Comparison of ENCODE assay signal across 9 cellular contexts in the genomic region with DNA sequence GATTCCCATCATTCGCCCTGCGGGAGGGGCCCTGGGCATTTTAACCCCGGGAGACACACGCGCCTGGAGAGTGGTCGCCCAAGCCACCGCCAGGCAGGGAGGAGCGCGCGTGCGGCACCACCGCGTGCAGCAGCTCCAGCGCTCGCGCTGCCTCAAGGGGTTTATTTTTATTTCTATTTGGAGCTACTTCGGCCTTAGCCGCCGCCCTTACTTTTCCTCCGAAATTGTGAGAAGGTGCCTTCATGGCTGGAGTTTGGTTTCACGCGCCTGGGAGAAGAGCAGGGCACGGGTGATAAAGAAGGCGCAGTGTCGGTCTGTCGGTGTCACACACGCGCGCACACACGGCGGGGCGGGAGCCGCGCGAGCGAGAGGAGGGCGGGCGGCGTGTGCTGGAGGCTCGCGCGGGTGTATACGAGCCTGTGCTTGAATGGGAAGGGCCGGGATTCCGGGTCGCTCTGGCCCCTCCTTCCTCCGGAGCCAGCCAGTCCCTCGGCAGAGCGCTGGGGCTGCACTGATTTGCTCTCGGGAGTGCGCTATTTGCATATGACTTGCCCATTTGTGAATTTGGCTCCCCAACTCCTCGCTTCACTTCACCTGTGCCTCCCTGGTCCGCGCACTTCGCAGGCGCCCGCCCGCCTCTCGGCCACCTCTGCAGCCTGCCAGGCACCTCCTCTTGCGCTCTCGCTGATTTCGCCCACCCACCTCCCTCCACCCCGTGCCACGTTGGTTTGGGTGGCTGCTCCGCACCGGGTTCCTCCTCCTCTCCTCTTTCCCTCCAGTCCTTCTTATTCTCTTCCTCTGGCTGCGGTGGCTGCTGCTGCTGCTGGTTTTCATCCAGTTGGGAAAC.
A peak's percentile ranks its signal among the peaks of the same experiment; 100 is the strongest.
DNase-seq lines count a peak whose midpoint lies in the region; TF ChIP-seq lines count a peak whose summit lies in the region.
"Had no signal": no experiment of that assay in that cellular context is flagged by ENCODE, and none has a peak within 500 bp of the region (broad histone marks: within the 10 kb centered on the region; RNA-seq: fewer than 3 reads in every experiment).

No MANE protein-coding gene starts in this region.

- H3K4me3 ChIP-seq in fibroblast of mammary gland (ENCODE audit: control insufficient read depth, low read depth, low read length) (peak overlapping the region; percentile 58), vagina (peak overlapping the region; percentile 47 to 56)

- H3K36me3 ChIP-seq in vagina: no peaks in the 10 kb centered on the region
- H3K36me3 ChIP-seq: neutrophil had no signal

- TF ChIP-seq CTCF in fibroblast of mammary gland (conservative IDR thresholded peaks at IDR 0.05; ENCODE audit: control insufficient read depth, insufficient read depth, low read depth, low read length) (no peak), vagina (IDR thresholded peaks at IDR 0.05) (no peak)

- in situ Hi-C loops in SK-MEL-5 (cut with HindIII; ENCODE audit: low pct_unique_long_range_greater_than_20kb, low sequenced_read_pairs): no loop called here

- no peaks in the 10 kb centered on the region for H3K27me3 ChIP-seq in vagina

- DNase-seq in DMS53 treated with DMSO at 0.1 percent for 48 hours (lab: John Stamatoyannopoulos, UW; ENCODE audit: unreplicated experiment) (peak; percentile 81), HuH-7 (ENCODE audit: low spot score) (peak; percentile 52), SK-MEL-5 (ENCODE audit: low read depth, low spot score) (peak; percentile 74), fibroblast of mammary gland (ENCODE audit: low read depth) (peak; percentile 80), mucosa of gallbladder (ENCODE audit: low spot score) (peak; percentile 88), vagina (ENCODE audit: extremely low spot score in 2 of 2) (no peak), NCI-H345 (lab: John Stamatoyannopoulos, UW) (no peak)
- no peak for DNase-seq in stimulated activated CD4-positive, alpha-beta T cell treated with anti-CD3 and anti-CD28 coated beads, Interleukin-4, amount 100 ng/mL, for 1 hour

- H3K27ac ChIP-seq in vagina: no peak overlapping the region
- H3K27ac ChIP-seq: neutrophil had no signal

- no peak for TF ChIP-seq POLR2A in vagina (IDR thresholded peaks at IDR 0.05)

- H3K9me3 ChIP-seq in vagina: no peaks in the 10 kb centered on the region
- H3K9me3 ChIP-seq: neutrophil had no signal

- peaks cover 25% of the 10 kb centered on the region for H3K4me1 ChIP-seq in vagina

- intact Hi-C loops in vagina (cut with DNase I): no loop called here

Comparison
In these comparisons a context has a peak if more than half of its experiments do, and no peak if none do; other contexts are left out.
1. DNase-seq: peak in DMS53 treated with DMSO at 0.1 percent for 48 hours (single experiment), HuH-7 (single experiment), SK-MEL-5 (single experiment), fibroblast of mammary gland (single experiment) and mucosa of gallbladder (single experiment); none in vagina (0 of 2), stimulated activated CD4-positive, alpha-beta T cell treated with anti-CD3 and anti-CD28 coated beads, Interleukin-4, amount 100 ng/mL, for 1 hour (single experiment) and NCI-H345 (single experiment).